Comparison of ENCODE assay signal across 8 cellular contexts in the genomic region with DNA sequence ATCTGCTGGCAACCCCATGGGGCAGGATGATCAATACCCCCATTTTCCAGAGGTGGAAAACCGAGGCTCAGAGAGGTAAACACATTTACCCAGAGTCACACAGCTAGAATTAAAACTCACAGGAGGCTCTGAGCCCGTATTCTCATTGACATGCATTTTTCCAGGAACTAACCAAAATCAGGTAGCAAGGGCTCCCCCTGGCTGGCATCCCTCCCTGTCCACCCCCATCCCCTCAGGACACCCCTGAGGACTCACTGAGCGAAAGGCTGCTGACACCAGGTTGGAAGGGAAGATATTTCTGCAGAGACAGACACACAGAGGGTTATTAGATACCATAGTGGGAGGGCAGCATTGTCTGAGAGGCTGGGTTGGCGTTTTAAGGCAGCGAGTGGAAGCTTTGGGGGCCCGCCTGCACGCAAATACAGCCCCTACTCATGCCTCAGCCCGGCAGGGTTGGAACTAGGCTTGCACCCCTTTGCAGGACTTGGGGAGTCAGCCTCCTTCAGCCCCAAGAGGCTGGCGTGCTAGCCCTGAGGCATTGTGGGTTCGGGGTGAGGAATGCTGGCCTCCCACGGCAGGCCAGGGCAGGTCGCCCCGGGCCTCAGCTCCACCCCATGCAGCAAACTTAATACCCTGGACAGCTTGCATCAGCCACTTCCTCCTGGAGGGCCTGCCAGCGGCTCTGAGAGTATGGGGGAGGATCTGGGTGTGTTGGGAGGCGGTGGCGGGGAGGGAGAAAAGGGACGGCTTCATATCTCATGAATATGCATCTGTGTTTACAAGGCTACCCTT. TPM values are rescaled to one million over a fixed set of nuclear protein-coding genes. Genes with fewer than 3 reads are reported as not detected.
A peak's percentile ranks its signal among the peaks of the same experiment; 100 is the strongest.
DNase-seq lines count a peak whose midpoint lies in the region; ATAC-seq and TF ChIP-seq lines count a peak whose summit lies in the region.

No MANE protein-coding gene starts in this region.

- no peaks in the 10 kb centered on the region; the same call in 1 of the 2 replicates for H3K9me3 ChIP-seq in DOHH2 (ENCODE audit: control insufficient read depth, insufficient read depth, low read length)
- H3K9me3 ChIP-seq in upper lobe of right lung, result no peaks in the 10 kb centered on the region

- no peaks in the 10 kb centered on the region for H3K36me3 Mint-ChIP-seq in natural killer cell

- peak overlapping the region; percentile 95 for H3K4me3 Mint-ChIP-seq in natural killer cell

- no peak for DNase-seq in HFF-Myc (ENCODE audit: extremely low read depth, low read depth)
- DNase-seq in NCI-H82 (lab: John Stamatoyannopoulos, UW), result peak; percentile 85
- peak; percentile 86 for DNase-seq in activated CD8-positive, alpha-beta memory T cell treated with anti-CD3 and anti-CD28 coated beads for 24 hours
- DNase-seq in natural killer cell, result peak; percentile 21
- DNase-seq in upper lobe of right lung, result peak; percentile 92

- peaks cover 72% of the 10 kb centered on the region for H3K79me2 ChIP-seq in DOHH2 (ENCODE audit: control insufficient read depth, low read length)

- peak overlapping the region; percentile 89 for H3K27ac ChIP-seq in DOHH2 (ENCODE audit: low read depth, low read length)
- H3K27ac ChIP-seq in upper lobe of right lung, result peak overlapping the region; percentile 92

- H3K9me2 ChIP-seq in DOHH2 (replicated peaks; ENCODE audit: control insufficient read depth, low read length), result no peaks in the 10 kb centered on the region

- peaks cover 49 to 71% of the 10 kb centered on the region in 2 donors for H3K4me1 Mint-ChIP-seq in natural killer cell

- H3K4me3 ChIP-seq in DOHH2 (ENCODE audit: low read length) (peak overlapping the region; percentile 90), HFF-Myc (replicated peaks; ENCODE audit: low read depth, low read length) (peak overlapping the region; percentile 95), upper lobe of right lung (peak overlapping the region; percentile 90)

- H3K27me3 ChIP-seq in DOHH2 (ENCODE audit: control insufficient read depth, low read length) (no peaks in the 10 kb centered on the region), upper lobe of right lung (no peaks in the 10 kb centered on the region)

- TF ChIP-seq CTCF in DOHH2 (IDR thresholded peaks at IDR 0.05; ENCODE audit: low read depth, low read length, poor library complexity, severe bottlenecking) (peak; percentile 45), HFF-Myc (IDR thresholded peaks at IDR 0.05; ENCODE audit: low read depth, low read length, missing control alignments) (peak; percentile 35), natural killer cell (IDR thresholded peaks at IDR 0.05) (peak; percentile 37), upper lobe of right lung (IDR thresholded peaks at IDR 0.05) (no peak)

- peaks cover 25% of the 10 kb centered on the region; the same call in 1 of the 2 replicates for H4K20me1 ChIP-seq in DOHH2 (ENCODE audit: control insufficient read depth, insufficient read depth, low read depth, low read length)

- peak overlapping the region; percentile 92 to 99 for H3K27ac Mint-ChIP-seq in natural killer cell

- H3K9me3 Mint-ChIP-seq in natural killer cell, result no peaks in the 10 kb centered on the region

- no peaks in the 10 kb centered on the region for H3K27me3 Mint-ChIP-seq in natural killer cell (ENCODE audit: low read depth in 2 of 2)

- H3F3A ChIP-seq in DOHH2 (ENCODE audit: control insufficient read depth, insufficient read depth), result 0 out of 2 replicates have a peak, but pooled peaks cover 2% of the 10 kb centered on the region

- ATAC-seq in esophagus mucosa (peak; percentile 80), natural killer cell (no peak), upper lobe of right lung (peak; percentile 75), GM19328 (IDR thresholded peaks at IDR 0.05; ENCODE audit: unreplicated experiment) (no peak)

- intact Hi-C loops in natural killer cell (cut with micrococcal nuclease) (no loop called here), upper lobe of right lung (cut with DNase I) (no loop called here)

- peak overlapping the region; percentile 87 for H3K4me2 ChIP-seq in DOHH2 (ENCODE audit: low read length)

- H3K36me3 ChIP-seq in DOHH2 (ENCODE audit: control insufficient read depth, low read length), result peaks cover 78% of the 10 kb centered on the region
- peaks cover 48% of the 10 kb centered on the region for H3K36me3 ChIP-seq in upper lobe of right lung

- H3K4me1 ChIP-seq in DOHH2 (ENCODE audit: control insufficient read depth, low read length), result peaks cover 32% of the 10 kb centered on the region
- peaks cover 35% of the 10 kb centered on the region for H3K4me1 ChIP-seq in upper lobe of right lung

RNA-seq across cellular contexts. Expression of a gene that starts 3.9 kb away (rescaled TPM):
- total RNA-seq in esophagus mucosa (113 TPM), natural killer cell (10 to 100 TPM; 11.2 to 23.1 (median 18.9) TPM), upper lobe of right lung (133 TPM)

RNA-seq across cellular contexts. Expression of a gene that starts 38.2 kb away (rescaled TPM):
- total RNA-seq in esophagus mucosa, result 44.5 TPM
- 100 to 1,000 TPM; 125 to 152 (median 125) TPM for total RNA-seq in natural killer cell
- total RNA-seq in upper lobe of right lung, result 68.5 TPM

RNA-seq across cellular contexts. Expression of a gene that starts 38.6 kb away (rescaled TPM):
- total RNA-seq in esophagus mucosa (7.8 TPM), natural killer cell (10 to 100 TPM; 19.1 to 23.3 (median 19.8) TPM), upper lobe of right lung (14.2 TPM)

Comparison
In these comparisons a context has a peak if more than half of its experiments do, and no peak if none do; other contexts are left out.
1. ATAC-seq: peak in esophagus mucosa (single experiment) and upper lobe of right lung (single experiment); none in natural killer cell (0 of 3) and GM19328 (single experiment).
2. Peak in every context shown above with its lines, with median percentiles within 50 percentile points of each other: H3K4me3 ChIP-seq.